ENCODE assay signal across 1 cellular context in genomic region chr6:12020187-12020791, GRCh38.
TF ChIP-seq lines count a peak whose summit lies in the region.

No MANE protein-coding gene starts in this region.

TF ChIP-seq in K562, 482 proteins besides CTCF, POLR2A, EP300 and RAD21 (continued from another document and continues in another):
- no peak for TF ChIP-seq RBM14 (IDR thresholded peaks at IDR 0.05; ENCODE audit: borderline replicate concordance, insufficient read depth, low read depth, low read length)
- TF ChIP-seq BCL6 (CRISPR knock-in tag; IDR thresholded peaks at IDR 0.05): no peak
- 0 out of 3 replicates have a peak, but pooled peaks of 1 of the 2 experiments have one; percentile 63 for TF ChIP-seq CBX3 (IDR thresholded peaks at IDR 0.05; ENCODE audit: borderline replicate concordance in 1 of 2, low read length in 2 of 2)
- no peak for TF ChIP-seq E2F8 (IDR thresholded peaks at IDR 0.05; ENCODE audit: low read depth, partially characterized antibody)
- 0 out of 2 replicates have a peak, but pooled peaks have one; percentile 34 for TF ChIP-seq ZNF766 (CRISPR knock-in tag; conservative IDR thresholded peaks at IDR 0.05)
- TF ChIP-seq ASH1L (IDR thresholded peaks at IDR 0.05; ENCODE audit: borderline replicate concordance, low read depth, partially characterized antibody): no peak
- TF ChIP-seq SMARCA4 (IDR thresholded peaks at IDR 0.05): 0 out of 2 replicates have a peak, but pooled peaks have one; percentile 15
- TF ChIP-seq GTF2B (IDR thresholded peaks at IDR 0.05; ENCODE audit: extremely low read depth, insufficient read length): no peak
- TF ChIP-seq, protein P1, sequence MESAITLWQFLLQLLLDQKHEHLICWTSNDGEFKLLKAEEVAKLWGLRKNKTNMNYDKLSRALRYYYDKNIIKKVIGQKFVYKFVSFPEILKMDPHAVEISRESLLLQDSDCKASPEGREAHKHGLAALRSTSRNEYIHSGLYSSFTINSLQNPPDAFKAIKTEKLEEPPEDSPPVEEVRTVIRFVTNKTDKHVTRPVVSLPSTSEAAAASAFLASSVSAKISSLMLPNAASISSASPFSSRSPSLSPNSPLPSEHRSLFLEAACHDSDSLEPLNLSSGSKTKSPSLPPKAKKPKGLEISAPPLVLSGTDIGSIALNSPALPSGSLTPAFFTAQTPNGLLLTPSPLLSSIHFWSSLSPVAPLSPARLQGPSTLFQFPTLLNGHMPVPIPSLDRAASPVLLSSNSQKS (CRISPR knock-in tag; IDR thresholded peaks at IDR 0.05): no peak
- TF ChIP-seq PKNOX1 (IDR thresholded peaks at IDR 0.05): peak; percentile 33; the same call in 1 of the 2 replicates
- TF ChIP-seq NFATC3 (IDR thresholded peaks at IDR 0.05): no peak
- TF ChIP-seq HMG20B (CRISPR knock-in tag; IDR thresholded peaks at IDR 0.05): no peak
- TF ChIP-seq MTA3 (IDR thresholded peaks at IDR 0.05; ENCODE audit: borderline replicate concordance): 0 out of 2 replicates have a peak, but pooled peaks have one; percentile 35
- no peak for TF ChIP-seq CBX5 (IDR thresholded peaks at IDR 0.05; ENCODE audit: borderline replicate concordance, low read depth)
- TF ChIP-seq STAG1 (CRISPR knock-in tag; IDR thresholded peaks at IDR 0.05; ENCODE audit: borderline replicate concordance): no peak
- TF ChIP-seq PTBP1 (IDR thresholded peaks at IDR 0.05; ENCODE audit: low read depth, low read length): no peak
- TF ChIP-seq POLR2B (IDR thresholded peaks at IDR 0.05; ENCODE audit: low read depth, partially characterized antibody): no peak
- TF ChIP-seq ZNF41 (CRISPR knock-in tag; conservative IDR thresholded peaks at IDR 0.05): no peak
- peak; percentile 61 to 65; a peak in 3 of 4 replicates for TF ChIP-seq MNT (conservative IDR thresholded peaks at IDR 0.05)
- TF ChIP-seq FOSL1 (tag; conservative IDR thresholded peaks at IDR 0.05): 0 out of 2 replicates have a peak, but pooled peaks have one; percentile 15
- no peak for TF ChIP-seq GABPB1 (CRISPR knock-in tag; IDR thresholded peaks at IDR 0.05)
- 0 out of 2 replicates have a peak, but pooled peaks have one; percentile 24 for TF ChIP-seq ZBTB2 (IDR thresholded peaks at IDR 0.05)
- no peak for TF ChIP-seq BCOR (IDR thresholded peaks at IDR 0.05)
- no peak for TF ChIP-seq HSF4 (CRISPR knock-in tag; IDR thresholded peaks at IDR 0.05; ENCODE audit: borderline replicate concordance)
- TF ChIP-seq HMBOX1 (IDR thresholded peaks at IDR 0.05): peak; percentile 25; the same call in 1 of the 2 replicates
- no peak for TF ChIP-seq CAMTA2 (CRISPR knock-in tag; conservative IDR thresholded peaks at IDR 0.05)
- peak; percentile 39; the same call in 1 of the 2 replicates for TF ChIP-seq CXXC5 (CRISPR knock-in tag; IDR thresholded peaks at IDR 0.05)
- TF ChIP-seq ZZZ3 (IDR thresholded peaks at IDR 0.05): no peak
- no peak for TF ChIP-seq HDAC8 (tag; IDR thresholded peaks at IDR 0.05)
- 0 out of 2 replicates have a peak, but pooled peaks have one; percentile 30 for TF ChIP-seq ZNF583 (CRISPR knock-in tag; IDR thresholded peaks at IDR 0.05)
- TF ChIP-seq ZNF3 (CRISPR knock-in tag; IDR thresholded peaks at IDR 0.05): no peak
- TF ChIP-seq, protein P2, sequence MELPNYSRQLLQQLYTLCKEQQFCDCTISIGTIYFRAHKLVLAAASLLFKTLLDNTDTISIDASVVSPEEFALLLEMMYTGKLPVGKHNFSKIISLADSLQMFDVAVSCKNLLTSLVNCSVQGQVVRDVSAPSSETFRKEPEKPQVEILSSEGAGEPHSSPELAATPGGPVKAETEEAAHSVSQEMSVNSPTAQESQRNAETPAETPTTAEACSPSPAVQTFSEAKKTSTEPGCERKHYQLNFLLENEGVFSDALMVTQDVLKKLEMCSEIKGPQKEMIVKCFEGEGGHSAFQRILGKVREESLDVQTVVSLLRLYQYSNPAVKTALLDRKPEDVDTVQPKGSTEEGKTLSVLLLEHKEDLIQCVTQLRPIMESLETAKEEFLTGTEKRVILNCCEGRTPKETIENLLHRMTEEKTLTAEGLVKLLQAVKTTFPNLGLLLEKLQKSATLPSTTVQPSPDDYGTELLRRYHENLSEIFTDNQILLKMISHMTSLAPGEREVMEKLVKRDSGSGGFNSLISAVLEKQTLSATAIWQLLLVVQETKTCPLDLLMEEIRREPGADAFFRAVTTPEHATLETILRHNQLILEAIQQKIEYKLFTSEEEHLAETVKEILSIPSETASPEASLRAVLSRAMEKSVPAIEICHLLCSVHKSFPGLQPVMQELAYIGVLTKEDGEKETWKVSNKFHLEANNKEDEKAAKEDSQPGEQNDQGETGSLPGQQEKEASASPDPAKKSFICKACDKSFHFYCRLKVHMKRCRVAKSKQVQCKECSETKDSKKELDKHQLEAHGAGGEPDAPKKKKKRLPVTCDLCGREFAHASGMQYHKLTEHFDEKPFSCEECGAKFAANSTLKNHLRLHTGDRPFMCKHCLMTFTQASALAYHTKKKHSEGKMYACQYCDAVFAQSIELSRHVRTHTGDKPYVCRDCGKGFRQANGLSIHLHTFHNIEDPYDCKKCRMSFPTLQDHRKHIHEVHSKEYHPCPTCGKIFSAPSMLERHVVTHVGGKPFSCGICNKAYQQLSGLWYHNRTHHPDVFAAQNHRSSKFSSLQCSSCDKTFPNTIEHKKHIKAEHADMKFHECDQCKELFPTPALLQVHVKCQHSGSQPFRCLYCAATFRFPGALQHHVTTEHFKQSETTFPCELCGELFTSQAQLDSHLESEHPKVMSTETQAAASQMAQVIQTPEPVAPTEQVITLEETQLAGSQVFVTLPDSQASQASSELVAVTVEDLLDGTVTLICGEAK (IDR thresholded peaks at IDR 0.05): no peak
- TF ChIP-seq, protein P2 (CRISPR knock-in tag; IDR thresholded peaks at IDR 0.05): no peak
- TF ChIP-seq SIN3B (IDR thresholded peaks at IDR 0.05; ENCODE audit: low read depth): no peak
- TF ChIP-seq ZBTB7A (IDR thresholded peaks at IDR 0.05; ENCODE audit: borderline replicate concordance, control insufficient read depth, low read depth, low read length): peak; percentile 34; the same call in 1 of the 2 replicates
- no peak for TF ChIP-seq MIER1 (IDR thresholded peaks at IDR 0.05; ENCODE audit: low read depth)
- TF ChIP-seq FOXK1 (CRISPR knock-in tag; IDR thresholded peaks at IDR 0.05; ENCODE audit: borderline replicate concordance): no peak
- no peak for TF ChIP-seq FUS (optimal IDR thresholded peaks at IDR 0.05; ENCODE audit: low read depth, low read length)
- no peak for TF ChIP-seq SAFB2 (IDR thresholded peaks at IDR 0.05; ENCODE audit: borderline replicate concordance, low read depth, low read length, severe bottlenecking)
- no peak for TF ChIP-seq STAT5B (CRISPR knock-in tag; IDR thresholded peaks at IDR 0.05)
- TF ChIP-seq ZC3H8 (IDR thresholded peaks at IDR 0.05): no peak
- TF ChIP-seq, protein P3, sequence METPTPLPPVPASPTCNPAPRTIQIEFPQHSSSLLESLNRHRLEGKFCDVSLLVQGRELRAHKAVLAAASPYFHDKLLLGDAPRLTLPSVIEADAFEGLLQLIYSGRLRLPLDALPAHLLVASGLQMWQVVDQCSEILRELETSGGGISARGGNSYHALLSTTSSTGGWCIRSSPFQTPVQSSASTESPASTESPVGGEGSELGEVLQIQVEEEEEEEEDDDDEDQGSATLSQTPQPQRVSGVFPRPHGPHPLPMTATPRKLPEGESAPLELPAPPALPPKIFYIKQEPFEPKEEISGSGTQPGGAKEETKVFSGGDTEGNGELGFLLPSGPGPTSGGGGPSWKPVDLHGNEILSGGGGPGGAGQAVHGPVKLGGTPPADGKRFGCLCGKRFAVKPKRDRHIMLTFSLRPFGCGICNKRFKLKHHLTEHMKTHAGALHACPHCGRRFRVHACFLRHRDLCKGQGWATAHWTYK (CRISPR knock-in tag; IDR thresholded peaks at IDR 0.05): no peak
- TF ChIP-seq HDAC1 (IDR thresholded peaks at IDR 0.05): peak in 1 of 2 experiments; percentile 74; a peak in 1 of 4 replicates
- TF ChIP-seq L3MBTL2 (IDR thresholded peaks at IDR 0.05): peak; percentile 84
- peak; percentile 65; the same call in 1 of the 2 replicates for TF ChIP-seq ZBTB17 (CRISPR knock-in tag; IDR thresholded peaks at IDR 0.05)
